10 cellular contexts compared by ENCODE assay signal in the genomic region with DNA sequence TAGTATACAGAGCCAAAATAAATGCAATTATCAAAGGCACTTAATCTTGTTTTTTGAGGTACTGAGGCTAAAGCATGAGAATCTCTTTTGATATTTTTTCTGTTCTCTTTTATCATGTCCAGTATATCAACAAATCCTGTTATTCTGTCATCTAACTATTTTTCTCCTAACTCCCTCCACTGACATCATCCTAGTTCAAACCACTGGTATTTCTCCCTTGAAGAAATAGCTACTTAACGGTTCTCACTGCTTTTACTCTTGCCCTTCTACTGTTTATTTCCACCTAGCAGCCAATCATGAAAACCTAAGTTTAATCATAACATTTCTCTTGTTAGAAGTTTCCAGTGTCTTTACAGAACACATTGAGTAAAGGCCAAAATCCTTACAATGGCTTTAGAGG.
"Had no signal": no experiment of that assay in that cellular context is flagged by ENCODE, and none has a peak within 500 bp of the region (broad histone marks: within the 10 kb centered on the region; RNA-seq: fewer than 3 reads in every experiment).

No MANE protein-coding gene starts in this region.

- H3K4me3 Mint-ChIP-seq: H9, HFFc6, IgD-negative memory B cell had no signal

- H3K4me1 Mint-ChIP-seq: IgD-negative memory B cell had no signal

- H3K27ac ChIP-seq: GM23248, HL-60 had no signal

- H3K9me3 Mint-ChIP-seq: H9, HFFc6, IgD-negative memory B cell had no signal

- FAIRE-seq: H1, H54, HepG2 had no signal

- H3K27ac Mint-ChIP-seq: H9, HFFc6, IgD-negative memory B cell had no signal

- H3K36me3 Mint-ChIP-seq: IgD-negative memory B cell had no signal

- H3K4me3 ChIP-seq: GM23248 had no signal

- H2AFZ ChIP-seq: GM23248 had no signal

- DNase-seq: GM23248, H9, HFFc6, KBM-7 had no signal

- H3K27me3 Mint-ChIP-seq: IgD-negative memory B cell had no signal

- ATAC-seq: HCT116, HepG2 had no signal
